8 cellular contexts compared by ENCODE assay signal in genomic region chr20:38221041-38221589, GRCh38. TPM values are rescaled to one million over a fixed set of nuclear protein-coding genes. Genes with fewer than 3 reads are reported as not detected.
DNase-seq lines count a peak whose midpoint lies in the region; ATAC-seq and TF ChIP-seq lines count a peak whose summit lies in the region.

No MANE protein-coding gene starts in this region.

- H3K9me3 Mint-ChIP-seq in activated B cell treated with CpG ODN at 0.5 μM for 24 hours = no peaks in the 10 kb centered on the region

- H3K36me3 Mint-ChIP-seq in activated B cell treated with CpG ODN at 0.5 μM for 24 hours (ENCODE audit: low read depth) = no peaks in the 10 kb centered on the region

- peaks cover 4% of the 10 kb centered on the region for H3K27me3 Mint-ChIP-seq in activated B cell treated with CpG ODN at 0.5 μM for 24 hours

- H3K4me1 ChIP-seq in mammary epithelial cell (ENCODE audit: insufficient read depth, low read length) = peaks cover 34% of the 10 kb centered on the region

- H3K4me1 Mint-ChIP-seq in activated B cell treated with CpG ODN at 0.5 μM for 24 hours = peaks cover 3% of the 10 kb centered on the region

- BruUV-seq in mammary epithelial cell (replicated peaks; lab: Mats Ljungman, UMichigan) = no TSS peak

- ATAC-seq in activated B cell treated with CpG ODN at 0.5 μM for 24 hours (ENCODE audit: low read depth) (peak; percentile 93), GM21367 (IDR thresholded peaks at IDR 0.05; ENCODE audit: unreplicated experiment) (no peak)

- peak overlapping the region; percentile 57 for H2AFZ ChIP-seq in mammary epithelial cell (ENCODE audit: low read depth, low read length)

- TF ChIP-seq CTCF in activated B cell treated with CpG ODN at 0.5 μM for 24 hours (IDR thresholded peaks at IDR 0.05) (peak; percentile 37), mammary epithelial cell (conservative IDR thresholded peaks at IDR 0.05 in 1 of 2, IDR thresholded peaks at IDR 0.05 in 1 of 2; ENCODE audit: extremely low read depth in 1 of 2, insufficient read depth in 1 of 2, low read depth in 1 of 2, low read length in 2 of 2) (peak; percentile 69 to 97), kidney epithelial cell (IDR thresholded peaks at IDR 0.05; ENCODE audit: insufficient read depth, low read length, poor library complexity, severe bottlenecking) (peak; percentile 97)

- 5% methylated on average over 10 of the region's 12 CpGs for WGBS in mammary epithelial cell (ENCODE audit: low coverage, missing lambda C conversion rate)

- H3K79me2 ChIP-seq in mammary epithelial cell (ENCODE audit: insufficient read depth, low read length) = no peaks in the 10 kb centered on the region

- dilution Hi-C loops in mammary epithelial cell (cut with HindIII; ENCODE audit: low sequenced_read_pairs) = loop anchor here (5.0 kb wide), 2 partner anchors 54 to 101 kb away; partner anchors contain the start of gene TGM2

- H3K27me3 ChIP-seq in mammary epithelial cell (ENCODE audit: insufficient read depth, low read length) = no peaks in the 10 kb centered on the region
- H3K27me3 ChIP-seq in kidney epithelial cell (ENCODE audit: control insufficient read depth, insufficient read depth, low read length) = no peaks in the 10 kb centered on the region

- peak overlapping the region; percentile 24 for H3K4me2 ChIP-seq in mammary epithelial cell (ENCODE audit: insufficient read depth, low read depth, low read length)

- CTCF ChIA-PET in activated B cell treated with CpG ODN at 0.5 μM for 24 hours (lab: Charles Lee) (interaction anchor here (0.8 to 12.7 kb wide), 33 partner anchors 10 to 656 kb away, joined by 3 to 307 read pairs (median 4); partner anchors contain the start of genes RPRD1B and TTI1), mammary epithelial cell (lab: Charles Lee; ENCODE audit: low non-redundant PET) (interaction anchor here (0.6 to 2.0 kb wide), 8 partner anchors 34 to 581 kb away, joined by 3 to 33 read pairs (median 4); no protein-coding TSS in a partner anchor)

- H3K4me3 Mint-ChIP-seq in activated B cell treated with CpG ODN at 0.5 μM for 24 hours = no peak overlapping the region

- no peak overlapping the region for H3K9ac ChIP-seq in mammary epithelial cell (ENCODE audit: insufficient read depth, low read length)

- H3K27ac Mint-ChIP-seq in activated B cell treated with CpG ODN at 0.5 μM for 24 hours = no peak overlapping the region

- POLR2A ChIA-PET in activated B cell treated with CpG ODN at 0.5 μM for 24 hours (lab: Charles Lee) = interaction anchor here (0.8 to 2.0 kb wide), 3 partner anchors 145 to 164 kb away, joined by 3 to 7 read pairs (median 4); no protein-coding TSS in a partner anchor

- no peak overlapping the region for H3K27ac ChIP-seq in mammary epithelial cell (ENCODE audit: insufficient read depth, low read depth, low read length)

- H3K36me3 ChIP-seq in mammary epithelial cell (ENCODE audit: insufficient read depth, low read length) = no peaks in the 10 kb centered on the region
- H3K36me3 ChIP-seq in kidney epithelial cell (ENCODE audit: control insufficient read depth, insufficient read depth, low read length) = no peaks in the 10 kb centered on the region

- no peaks in the 10 kb centered on the region for H3K9me3 ChIP-seq in mammary epithelial cell (replicated peaks; ENCODE audit: insufficient read depth, low read length)

- peak; percentile 16 to 34 for DNase-seq in NCI-H187 (lab: John Stamatoyannopoulos, UW)
- no peak for DNase-seq in NCI-H187 treated with DMSO at 0.1 percent for 48 hours (lab: John Stamatoyannopoulos, UW)
- peak; percentile 58 for DNase-seq in NCI-H1694 (lab: John Stamatoyannopoulos, UW)
- peak; percentile 72 for DNase-seq in activated B cell treated with CpG ODN at 0.5 μM for 24 hours
- DNase-seq in mammary epithelial cell = peak; percentile 48
- no peak for DNase-seq in kidney epithelial cell (ENCODE audit: low read depth)
- DNase-seq in stimulated activated CD4-positive, alpha-beta T cell treated with anti-CD3 and anti-CD28 coated beads, Interleukin-2, amount 100 ng/mL, for 4 hours (ENCODE audit: low read depth) = peak; percentile 32

- H3K4me3 ChIP-seq in mammary epithelial cell (replicated peaks in 1 of 3; ENCODE audit: insufficient read depth in 1 of 3, low read depth in 2 of 3, low read length in 3 of 3) (no peak overlapping the region), kidney epithelial cell (ENCODE audit: low read depth, low read length) (no peak overlapping the region)

- H4K20me1 ChIP-seq in mammary epithelial cell (ENCODE audit: insufficient read depth, low read length) = no peaks in the 10 kb centered on the region

- intact Hi-C loops in activated B cell treated with CpG ODN at 0.5 μM for 24 hours (cut with micrococcal nuclease) = loop anchor here (1.0 to 10.0 kb wide), 6 partner anchors 56 to 657 kb away; partner anchors contain the start of gene TGM2
- intact Hi-C loops in mammary epithelial cell (cut with micrococcal nuclease) = loop anchor here (1.0 to 5.0 kb wide), 3 partner anchors 48 to 229 kb away; no protein-coding TSS in a partner anchor

- in situ Hi-C loops in mammary epithelial cell (cut with MboI; ENCODE audit: low sequenced_read_pairs in 2 of 2) = loop anchor here in 1 of 2 donors (5.0 to 25.0 kb wide), 2 partner anchors 144 to 659 kb away; no protein-coding TSS in a partner anchor

RNA-seq across cellular contexts. Expression of gene KIAA1755, which starts 39.4 kb away (rescaled TPM):
- not detected in 2 replicates for total RNA-seq in activated B cell treated with CpG ODN at 0.5 μM for 24 hours
- total RNA-seq in mammary epithelial cell = under 1 TPM; 0.40 to 0.83 TPM
- polyA plus RNA-seq in mammary epithelial cell = 0.41 TPM
- polyA minus RNA-seq in mammary epithelial cell = 2.3 TPM
- total RNA-seq in kidney epithelial cell = 1.4 and 2.1 TPM in 2 replicates

RNA-seq across cellular contexts. Expression of gene TGM2, which starts 56.0 kb away (rescaled TPM):
- total RNA-seq in activated B cell treated with CpG ODN at 0.5 μM for 24 hours (20.8 and 22.9 TPM in 2 replicates), mammary epithelial cell (100 to 1,000 TPM in 1 of 2 donors, 10 to 100 TPM in 1; 53.4 to 252 TPM), kidney epithelial cell (115 and 135 TPM in 2 replicates)
- 98.1 TPM for polyA plus RNA-seq in mammary epithelial cell
- 98.9 TPM for polyA minus RNA-seq in mammary epithelial cell

Comparison
In these comparisons a context has a peak if more than half of its experiments do, and no peak if none do; other contexts are left out.
1. DNase-seq: peak in NCI-H187 (2 of 2), NCI-H1694 (single experiment), activated B cell treated with CpG ODN at 0.5 μM for 24 hours (single experiment), mammary epithelial cell (single experiment) and stimulated activated CD4-positive, alpha-beta T cell treated with anti-CD3 and anti-CD28 coated beads, Interleukin-2, amount 100 ng/mL, for 4 hours (single experiment); none in NCI-H187 treated with DMSO at 0.1 percent for 48 hours (single experiment) and kidney epithelial cell (single experiment).
2. CTCF ChIP-seq: peak in every context shown above with its lines; median percentile 97 in kidney epithelial cell; 83 in mammary epithelial cell; 37 in activated B cell treated with CpG ODN at 0.5 μM for 24 hours.